In the genomic region with DNA sequence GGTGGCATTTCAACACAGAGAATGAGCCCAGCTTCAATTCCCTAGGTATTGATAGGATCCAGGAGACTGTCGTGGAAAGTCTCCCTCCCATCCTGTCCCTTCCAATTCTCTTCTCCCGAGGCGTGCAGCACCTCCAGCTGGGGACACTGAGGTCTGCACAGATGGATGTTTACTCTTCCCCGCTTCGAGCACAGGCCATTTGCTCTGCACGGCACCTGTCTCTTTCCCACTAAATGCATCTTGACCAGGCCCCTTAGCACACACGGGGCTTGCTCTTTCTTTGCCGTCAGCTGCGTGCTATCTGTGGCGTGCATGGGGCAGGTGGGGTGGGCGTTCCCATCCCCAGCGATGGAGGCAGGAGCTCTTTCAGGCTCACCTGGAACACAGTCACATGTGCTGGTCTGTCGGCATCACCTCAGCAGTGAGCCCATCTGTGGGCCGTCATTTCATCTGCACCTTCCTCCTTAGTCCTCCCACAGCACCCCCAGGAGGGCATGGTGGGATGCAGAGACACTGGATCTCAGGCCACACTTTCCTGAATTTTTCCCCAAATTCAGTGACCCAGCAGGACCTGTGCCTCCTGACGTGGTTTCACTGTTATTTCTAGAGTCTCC, we compare ENCODE assay signal across 2 cellular contexts.
TF ChIP-seq lines count a peak whose summit lies in the region.

No MANE protein-coding gene starts in this region.

TF ChIP-seq in GM23338, 12 proteins besides CTCF, POLR2A, EP300 and RAD21:
- TF ChIP-seq ZNF331 (CRISPR knock-in tag; IDR thresholded peaks at IDR 0.05; ENCODE audit: low read depth) (no peak), ZNF114 (CRISPR knock-in tag; IDR thresholded peaks at IDR 0.05) (no peak), CREB1 (CRISPR knock-in tag; IDR thresholded peaks at IDR 0.05; ENCODE audit: low read depth) (no peak)
- TF ChIP-seq, protein P1, sequence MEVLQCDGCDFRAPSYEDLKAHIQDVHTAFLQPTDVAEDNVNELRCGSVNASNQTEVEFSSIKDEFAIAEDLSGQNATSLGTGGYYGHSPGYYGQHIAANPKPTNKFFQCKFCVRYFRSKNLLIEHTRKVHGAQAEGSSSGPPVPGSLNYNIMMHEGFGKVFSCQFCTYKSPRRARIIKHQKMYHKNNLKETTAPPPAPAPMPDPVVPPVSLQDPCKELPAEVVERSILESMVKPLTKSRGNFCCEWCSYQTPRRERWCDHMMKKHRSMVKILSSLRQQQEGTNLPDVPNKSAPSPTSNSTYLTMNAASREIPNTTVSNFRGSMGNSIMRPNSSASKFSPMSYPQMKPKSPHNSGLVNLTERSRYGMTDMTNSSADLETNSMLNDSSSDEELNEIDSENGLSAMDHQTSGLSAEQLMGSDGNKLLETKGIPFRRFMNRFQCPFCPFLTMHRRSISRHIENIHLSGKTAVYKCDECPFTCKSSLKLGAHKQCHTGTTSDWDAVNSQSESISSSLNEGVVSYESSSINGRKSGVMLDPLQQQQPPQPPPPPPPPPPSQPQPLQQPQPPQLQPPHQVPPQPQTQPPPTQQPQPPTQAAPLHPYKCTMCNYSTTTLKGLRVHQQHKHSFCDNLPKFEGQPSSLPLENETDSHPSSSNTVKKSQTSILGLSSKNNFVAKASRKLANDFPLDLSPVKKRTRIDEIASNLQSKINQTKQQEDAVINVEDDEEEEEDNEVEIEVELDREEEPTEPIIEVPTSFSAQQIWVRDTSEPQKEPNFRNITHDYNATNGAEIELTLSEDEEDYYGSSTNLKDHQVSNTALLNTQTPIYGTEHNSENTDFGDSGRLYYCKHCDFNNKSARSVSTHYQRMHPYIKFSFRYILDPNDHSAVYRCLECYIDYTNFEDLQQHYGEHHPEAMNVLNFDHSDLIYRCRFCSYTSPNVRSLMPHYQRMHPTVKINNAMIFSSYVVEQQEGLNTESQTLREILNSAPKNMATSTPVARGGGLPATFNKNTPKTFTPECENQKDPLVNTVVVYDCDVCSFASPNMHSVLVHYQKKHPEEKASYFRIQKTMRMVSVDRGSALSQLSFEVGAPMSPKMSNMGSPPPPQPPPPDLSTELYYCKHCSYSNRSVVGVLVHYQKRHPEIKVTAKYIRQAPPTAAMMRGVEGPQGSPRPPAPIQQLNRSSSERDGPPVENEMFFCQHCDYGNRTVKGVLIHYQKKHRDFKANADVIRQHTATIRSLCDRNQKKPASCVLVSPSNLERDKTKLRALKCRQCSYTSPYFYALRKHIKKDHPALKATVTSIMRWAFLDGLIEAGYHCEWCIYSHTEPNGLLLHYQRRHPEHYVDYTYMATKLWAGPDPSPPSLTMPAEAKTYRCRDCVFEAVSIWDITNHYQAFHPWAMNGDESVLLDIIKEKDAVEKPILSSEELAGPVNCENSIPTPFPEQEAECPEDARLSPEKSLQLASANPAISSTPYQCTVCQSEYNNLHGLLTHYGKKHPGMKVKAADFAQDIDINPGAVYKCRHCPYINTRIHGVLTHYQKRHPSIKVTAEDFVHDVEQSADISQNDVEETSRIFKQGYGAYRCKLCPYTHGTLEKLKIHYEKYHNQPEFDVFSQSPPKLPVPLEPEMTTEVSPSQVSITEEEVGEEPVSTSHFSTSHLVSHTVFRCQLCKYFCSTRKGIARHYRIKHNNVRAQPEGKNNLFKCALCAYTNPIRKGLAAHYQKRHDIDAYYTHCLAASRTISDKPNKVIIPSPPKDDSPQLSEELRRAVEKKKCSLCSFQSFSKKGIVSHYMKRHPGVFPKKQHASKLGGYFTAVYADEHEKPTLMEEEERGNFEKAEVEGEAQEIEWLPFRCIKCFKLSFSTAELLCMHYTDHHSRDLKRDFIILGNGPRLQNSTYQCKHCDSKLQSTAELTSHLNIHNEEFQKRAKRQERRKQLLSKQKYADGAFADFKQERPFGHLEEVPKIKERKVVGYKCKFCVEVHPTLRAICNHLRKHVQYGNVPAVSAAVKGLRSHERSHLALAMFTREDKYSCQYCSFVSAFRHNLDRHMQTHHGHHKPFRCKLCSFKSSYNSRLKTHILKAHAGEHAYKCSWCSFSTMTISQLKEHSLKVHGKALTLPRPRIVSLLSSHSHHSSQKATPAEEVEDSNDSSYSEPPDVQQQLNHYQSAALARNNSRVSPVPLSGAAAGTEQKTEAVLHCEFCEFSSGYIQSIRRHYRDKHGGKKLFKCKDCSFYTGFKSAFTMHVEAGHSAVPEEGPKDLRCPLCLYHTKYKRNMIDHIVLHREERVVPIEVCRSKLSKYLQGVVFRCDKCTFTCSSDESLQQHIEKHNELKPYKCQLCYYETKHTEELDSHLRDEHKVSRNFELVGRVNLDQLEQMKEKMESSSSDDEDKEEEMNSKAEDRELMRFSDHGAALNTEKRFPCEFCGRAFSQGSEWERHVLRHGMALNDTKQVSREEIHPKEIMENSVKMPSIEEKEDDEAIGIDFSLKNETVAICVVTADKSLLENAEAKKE (CRISPR knock-in tag; IDR thresholded peaks at IDR 0.05): no peak

TF ChIP-seq in K562, 482 proteins besides CTCF, POLR2A, EP300 and RAD21:
- TF ChIP-seq, protein P2, sequence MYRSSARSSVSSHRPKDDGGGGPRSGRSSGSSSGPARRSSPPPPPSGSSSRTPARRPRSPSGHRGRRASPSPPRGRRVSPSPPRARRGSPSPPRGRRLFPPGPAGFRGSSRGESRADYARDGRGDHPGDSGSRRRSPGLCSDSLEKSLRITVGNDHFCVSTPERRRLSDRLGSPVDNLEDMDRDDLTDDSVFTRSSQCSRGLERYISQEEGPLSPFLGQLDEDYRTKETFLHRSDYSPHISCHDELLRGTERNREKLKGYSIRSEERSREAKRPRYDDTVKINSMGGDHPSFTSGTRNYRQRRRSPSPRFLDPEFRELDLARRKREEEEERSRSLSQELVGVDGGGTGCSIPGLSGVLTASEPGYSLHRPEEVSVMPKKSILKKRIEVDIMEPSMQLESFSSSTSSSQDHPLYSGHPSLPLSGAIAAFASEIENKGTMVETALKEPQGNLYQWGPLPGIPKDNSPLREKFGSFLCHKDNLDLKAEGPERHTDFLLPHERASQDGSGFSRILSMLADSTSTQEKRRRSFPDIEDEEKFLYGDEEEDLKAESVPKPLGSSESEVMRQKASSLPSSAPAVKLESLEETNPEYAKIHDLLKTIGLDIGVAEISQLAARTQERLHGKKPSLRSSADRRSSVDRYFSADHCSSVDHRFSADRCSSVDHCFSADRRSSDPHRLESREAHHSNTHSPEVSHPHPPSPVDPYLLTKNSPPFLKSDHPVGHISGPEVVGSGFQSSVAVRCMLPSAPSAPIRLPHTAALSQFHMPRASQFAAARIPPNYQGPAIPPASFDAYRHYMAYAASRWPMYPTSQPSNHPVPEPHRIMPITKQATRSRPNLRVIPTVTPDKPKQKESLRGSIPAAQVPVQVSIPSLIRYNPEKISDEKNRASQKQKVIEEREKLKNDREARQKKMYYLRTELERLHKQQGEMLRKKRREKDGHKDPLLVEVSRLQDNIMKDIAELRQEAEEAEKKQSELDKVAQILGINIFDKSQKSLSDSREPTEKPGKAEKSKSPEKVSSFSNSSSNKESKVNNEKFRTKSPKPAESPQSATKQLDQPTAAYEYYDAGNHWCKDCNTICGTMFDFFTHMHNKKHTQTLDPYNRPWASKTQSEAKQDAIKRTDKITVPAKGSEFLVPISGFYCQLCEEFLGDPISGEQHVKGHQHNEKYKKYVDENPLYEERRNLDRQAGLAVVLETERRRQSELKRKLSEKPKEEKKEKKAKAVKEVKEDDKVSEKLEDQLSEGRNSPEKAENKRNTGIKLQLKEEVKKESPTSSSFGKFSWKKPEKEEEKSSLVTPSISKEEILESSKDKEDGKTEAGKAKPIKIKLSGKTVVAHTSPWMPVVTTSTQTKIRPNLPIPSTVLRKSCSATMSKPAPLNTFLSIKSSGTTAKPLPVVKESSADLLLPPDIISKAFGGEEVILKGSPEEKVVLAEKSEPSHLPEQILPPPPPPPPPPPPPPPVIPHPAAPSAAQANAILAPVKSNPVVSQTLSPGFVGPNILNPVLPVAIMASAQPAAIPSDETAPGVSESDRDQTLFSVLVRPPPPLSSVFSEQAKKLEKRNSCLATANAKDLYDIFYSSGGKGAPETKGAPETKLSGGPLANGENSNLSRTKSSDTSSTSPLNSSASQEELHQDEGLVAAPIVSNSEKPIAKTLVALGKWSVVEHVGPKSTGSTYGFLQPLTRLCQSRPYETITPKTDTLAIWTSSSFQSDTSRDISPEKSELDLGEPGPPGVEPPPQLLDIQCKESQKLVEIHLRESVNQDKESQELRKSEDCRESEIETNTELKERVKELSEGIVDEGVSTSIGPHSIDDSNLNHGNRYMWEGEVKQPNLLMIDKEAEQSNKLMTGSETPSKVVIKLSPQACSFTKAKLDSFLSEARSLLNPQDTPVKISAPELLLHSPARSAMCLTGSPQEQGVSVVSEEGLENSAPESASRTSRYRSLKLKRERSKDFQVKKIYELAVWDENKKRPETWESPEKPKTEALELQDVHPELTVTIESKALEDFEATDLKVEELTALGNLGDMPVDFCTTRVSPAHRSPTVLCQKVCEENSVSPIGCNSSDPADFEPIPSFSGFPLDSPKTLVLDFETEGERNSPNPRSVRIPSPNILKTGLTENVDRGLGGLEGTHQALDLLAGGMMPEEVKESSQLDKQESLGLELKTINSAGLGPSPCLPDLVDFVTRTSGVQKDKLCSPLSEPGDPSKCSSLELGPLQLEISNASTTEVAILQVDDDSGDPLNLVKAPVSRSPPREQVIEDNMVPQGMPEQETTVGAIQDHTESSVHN (IDR thresholded peaks at IDR 0.05; ENCODE audit: borderline replicate concordance in 1 of 2, low read depth in 1 of 2): no peak
- TF ChIP-seq, protein P3, sequence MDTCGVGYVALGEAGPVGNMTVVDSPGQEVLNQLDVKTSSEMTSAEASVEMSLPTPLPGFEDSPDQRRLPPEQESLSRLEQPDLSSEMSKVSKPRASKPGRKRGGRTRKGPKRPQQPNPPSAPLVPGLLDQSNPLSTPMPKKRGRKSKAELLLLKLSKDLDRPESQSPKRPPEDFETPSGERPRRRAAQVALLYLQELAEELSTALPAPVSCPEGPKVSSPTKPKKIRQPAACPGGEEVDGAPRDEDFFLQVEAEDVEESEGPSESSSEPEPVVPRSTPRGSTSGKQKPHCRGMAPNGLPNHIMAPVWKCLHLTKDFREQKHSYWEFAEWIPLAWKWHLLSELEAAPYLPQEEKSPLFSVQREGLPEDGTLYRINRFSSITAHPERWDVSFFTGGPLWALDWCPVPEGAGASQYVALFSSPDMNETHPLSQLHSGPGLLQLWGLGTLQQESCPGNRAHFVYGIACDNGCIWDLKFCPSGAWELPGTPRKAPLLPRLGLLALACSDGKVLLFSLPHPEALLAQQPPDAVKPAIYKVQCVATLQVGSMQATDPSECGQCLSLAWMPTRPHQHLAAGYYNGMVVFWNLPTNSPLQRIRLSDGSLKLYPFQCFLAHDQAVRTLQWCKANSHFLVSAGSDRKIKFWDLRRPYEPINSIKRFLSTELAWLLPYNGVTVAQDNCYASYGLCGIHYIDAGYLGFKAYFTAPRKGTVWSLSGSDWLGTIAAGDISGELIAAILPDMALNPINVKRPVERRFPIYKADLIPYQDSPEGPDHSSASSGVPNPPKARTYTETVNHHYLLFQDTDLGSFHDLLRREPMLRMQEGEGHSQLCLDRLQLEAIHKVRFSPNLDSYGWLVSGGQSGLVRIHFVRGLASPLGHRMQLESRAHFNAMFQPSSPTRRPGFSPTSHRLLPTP (IDR thresholded peaks at IDR 0.05; ENCODE audit: borderline replicate concordance, extremely low read depth, insufficient read length): no peak
- no peak for TF ChIP-seq NFE2L1 (tag; IDR thresholded peaks at IDR 0.05; ENCODE audit: borderline replicate concordance, low read depth)
- TF ChIP-seq SRSF1 (IDR thresholded peaks at IDR 0.05; ENCODE audit: low read depth, low read length): no peak
- no peak for TF ChIP-seq ETV6 (IDR thresholded peaks at IDR 0.05; ENCODE audit: borderline replicate concordance in 1 of 2, low read depth in 2 of 2, low read length in 1 of 2)
- no peak for TF ChIP-seq ETV6 (CRISPR knock-in tag; IDR thresholded peaks at IDR 0.05; ENCODE audit: borderline replicate concordance)
- no peak for TF ChIP-seq MTA2 (IDR thresholded peaks at IDR 0.05; ENCODE audit: low read depth)
- TF ChIP-seq BRD4 (IDR thresholded peaks at IDR 0.05): no peak
- TF ChIP-seq, protein P4, sequence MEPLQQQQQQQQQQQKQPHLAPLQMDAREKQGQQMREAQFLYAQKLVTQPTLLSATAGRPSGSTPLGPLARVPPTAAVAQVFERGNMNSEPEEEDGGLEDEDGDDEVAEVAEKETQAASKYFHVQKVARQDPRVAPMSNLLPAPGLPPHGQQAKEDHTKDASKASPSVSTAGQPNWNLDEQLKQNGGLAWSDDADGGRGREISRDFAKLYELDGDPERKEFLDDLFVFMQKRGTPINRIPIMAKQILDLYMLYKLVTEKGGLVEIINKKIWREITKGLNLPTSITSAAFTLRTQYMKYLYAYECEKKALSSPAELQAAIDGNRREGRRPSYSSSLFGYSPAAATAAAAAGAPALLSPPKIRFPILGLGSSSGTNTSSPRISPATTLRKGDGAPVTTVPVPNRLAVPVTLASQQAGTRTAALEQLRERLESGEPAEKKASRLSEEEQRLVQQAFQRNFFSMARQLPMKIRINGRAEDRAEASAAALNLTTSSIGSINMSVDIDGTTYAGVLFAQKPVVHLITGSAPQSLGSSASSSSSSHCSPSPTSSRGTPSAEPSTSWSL (CRISPR knock-in tag; IDR thresholded peaks at IDR 0.05; ENCODE audit: borderline replicate concordance): no peak
- TF ChIP-seq, protein P5, sequence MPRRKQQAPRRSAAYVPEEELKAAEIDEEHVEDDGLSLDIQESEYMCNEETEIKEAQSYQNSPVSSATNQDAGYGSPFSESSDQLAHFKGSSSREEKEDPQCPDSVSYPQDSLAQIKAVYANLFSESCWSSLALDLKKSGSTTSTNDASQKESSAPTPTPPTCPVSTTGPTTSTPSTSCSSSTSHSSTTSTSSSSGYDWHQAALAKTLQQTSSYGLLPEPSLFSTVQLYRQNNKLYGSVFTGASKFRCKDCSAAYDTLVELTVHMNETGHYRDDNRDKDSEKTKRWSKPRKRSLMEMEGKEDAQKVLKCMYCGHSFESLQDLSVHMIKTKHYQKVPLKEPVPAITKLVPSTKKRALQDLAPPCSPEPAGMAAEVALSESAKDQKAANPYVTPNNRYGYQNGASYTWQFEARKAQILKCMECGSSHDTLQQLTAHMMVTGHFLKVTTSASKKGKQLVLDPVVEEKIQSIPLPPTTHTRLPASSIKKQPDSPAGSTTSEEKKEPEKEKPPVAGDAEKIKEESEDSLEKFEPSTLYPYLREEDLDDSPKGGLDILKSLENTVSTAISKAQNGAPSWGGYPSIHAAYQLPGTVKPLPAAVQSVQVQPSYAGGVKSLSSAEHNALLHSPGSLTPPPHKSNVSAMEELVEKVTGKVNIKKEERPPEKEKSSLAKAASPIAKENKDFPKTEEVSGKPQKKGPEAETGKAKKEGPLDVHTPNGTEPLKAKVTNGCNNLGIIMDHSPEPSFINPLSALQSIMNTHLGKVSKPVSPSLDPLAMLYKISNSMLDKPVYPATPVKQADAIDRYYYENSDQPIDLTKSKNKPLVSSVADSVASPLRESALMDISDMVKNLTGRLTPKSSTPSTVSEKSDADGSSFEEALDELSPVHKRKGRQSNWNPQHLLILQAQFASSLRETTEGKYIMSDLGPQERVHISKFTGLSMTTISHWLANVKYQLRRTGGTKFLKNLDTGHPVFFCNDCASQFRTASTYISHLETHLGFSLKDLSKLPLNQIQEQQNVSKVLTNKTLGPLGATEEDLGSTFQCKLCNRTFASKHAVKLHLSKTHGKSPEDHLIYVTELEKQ (CRISPR knock-in tag; IDR thresholded peaks at IDR 0.05): no peak
- TF ChIP-seq NFIC (IDR thresholded peaks at IDR 0.05): no peak
- TF ChIP-seq KDM4B (IDR thresholded peaks at IDR 0.05; ENCODE audit: borderline replicate concordance in 2 of 2, low read depth in 1 of 2): no peak
- TF ChIP-seq KAT2B (IDR thresholded peaks at IDR 0.05; ENCODE audit: low read depth, low read length): no peak
